ENCODE assay signal across 16 cellular contexts in the genomic region with DNA sequence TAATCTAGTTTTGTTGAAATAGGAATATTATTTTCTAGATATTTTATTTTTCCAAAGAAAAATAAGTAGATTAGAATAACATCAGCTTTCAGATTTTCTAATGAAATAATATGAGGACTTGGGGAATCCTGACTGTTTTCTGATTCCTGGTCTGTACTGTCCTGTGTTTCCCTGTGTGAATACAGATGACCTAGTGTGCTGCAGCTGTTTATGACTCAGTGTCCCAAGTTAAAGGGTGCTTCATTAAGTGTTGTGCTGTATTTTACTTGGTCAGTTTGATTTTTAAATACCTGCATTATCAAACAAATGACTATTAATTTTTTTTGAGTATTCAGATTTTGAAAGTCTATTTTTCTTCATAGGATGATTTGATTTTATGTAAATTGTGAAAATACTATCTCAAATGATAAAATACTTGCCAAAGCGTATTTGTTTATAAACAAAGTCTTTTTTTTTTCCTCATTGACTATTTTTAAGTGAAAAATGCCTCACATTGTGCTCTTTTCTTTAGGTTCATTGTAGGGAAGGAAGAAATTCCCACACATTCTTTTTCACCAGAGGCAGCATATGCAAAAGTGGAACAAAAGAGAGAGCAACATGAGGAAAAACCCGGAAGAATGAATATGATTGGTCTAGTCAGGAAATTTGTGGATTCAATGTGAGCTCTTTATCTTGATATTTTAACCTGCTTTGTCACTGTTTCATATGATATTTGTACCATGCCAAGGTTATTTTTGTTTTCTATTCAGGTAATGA.
"Had no signal": no experiment of that assay in that cellular context is flagged by ENCODE, and none has a peak within 500 bp of the region (broad histone marks: within the 10 kb centered on the region; RNA-seq: fewer than 3 reads in every experiment).

No MANE protein-coding gene starts in this region.

- H3K27me3 ChIP-seq: gastrocnemius medialis, heart left ventricle, thyroid gland had no signal

- DNase-seq: activated CD4-positive, alpha-beta memory T cell treated with anti-CD3 and anti-CD28 coated beads for 36 hours; activated CD4-positive, alpha-beta T cell treated with anti-CD3 and anti-CD28 coated beads for 1 hour; activated T-cell treated with anti-CD3 and anti-CD28 coated beads for 4 hours; cerebellar nuclear complex; effector CD8-positive, alpha-beta T cell; gastrocnemius medialis; heart left ventricle; immature natural killer cell; mesenchymal stem cell; naive thymus-derived CD8-positive, alpha-beta T cell; stimulated activated naive CD4-positive, alpha-beta T cell; T-helper 2 cell; thyroid gland; WERI-Rb-1 had no signal

- H3K27me3 Mint-ChIP-seq: activated CD4-positive, alpha-beta memory T cell treated with anti-CD3 and anti-CD28 coated beads for 36 hours; activated naive CD8-positive, alpha-beta T cell; naive thymus-derived CD8-positive, alpha-beta T cell had no signal

- H3K9ac ChIP-seq: parathyroid adenoma had no signal

- H3K9me3 Mint-ChIP-seq: activated CD4-positive, alpha-beta memory T cell treated with anti-CD3 and anti-CD28 coated beads for 36 hours; immature natural killer cell; naive thymus-derived CD8-positive, alpha-beta T cell had no signal

- H3K79me2 ChIP-seq: parathyroid adenoma had no signal

- H3K9me3 ChIP-seq: gastrocnemius medialis, heart left ventricle, thyroid gland had no signal

- H3K27ac Mint-ChIP-seq: activated CD4-positive, alpha-beta memory T cell treated with anti-CD3 and anti-CD28 coated beads for 36 hours; activated naive CD8-positive, alpha-beta T cell had no signal

- H3K4me3 Mint-ChIP-seq: activated CD4-positive, alpha-beta memory T cell treated with anti-CD3 and anti-CD28 coated beads for 36 hours; activated naive CD8-positive, alpha-beta T cell; immature natural killer cell; naive thymus-derived CD8-positive, alpha-beta T cell had no signal

- H3K4me3 ChIP-seq: gastrocnemius medialis, heart left ventricle, thyroid gland had no signal

- H2AFZ ChIP-seq: parathyroid adenoma had no signal

- H3K36me3 ChIP-seq: gastrocnemius medialis, heart left ventricle, thyroid gland, WERI-Rb-1 had no signal

- H3K27ac ChIP-seq: parathyroid adenoma, thyroid gland, WERI-Rb-1 had no signal

- ATAC-seq: naive thymus-derived CD8-positive, alpha-beta T cell had no signal

- H3K4me1 ChIP-seq: parathyroid adenoma had no signal
